In the genomic region with DNA sequence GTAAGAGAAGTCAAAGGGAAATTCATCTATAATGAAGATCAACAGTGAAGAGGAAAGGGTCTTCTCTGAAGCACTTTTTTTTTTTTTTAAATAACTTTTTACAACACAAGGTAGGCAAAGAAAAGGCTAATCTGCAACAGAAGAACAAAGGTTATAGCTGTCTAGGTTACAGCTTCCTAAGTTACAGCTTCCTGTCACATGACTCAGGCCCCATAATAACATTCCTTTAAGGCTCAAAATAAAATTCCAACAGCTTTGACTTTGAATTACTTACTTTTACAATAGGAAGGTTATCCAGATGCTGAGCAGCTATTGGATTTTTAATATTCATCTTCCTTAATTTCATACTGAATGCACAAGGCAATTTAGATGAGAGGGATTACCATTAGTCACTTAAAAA, we compare ENCODE assay signal across 1 cellular context.
A peak's percentile ranks its signal among the peaks of the same experiment; 100 is the strongest.
TF ChIP-seq lines count a peak whose summit lies in the region.

No MANE protein-coding gene starts in this region.

TF ChIP-seq in IMR-90, 13 proteins besides CTCF, POLR2A, EP300 and RAD21:
- TF ChIP-seq BHLHE40 (IDR thresholded peaks at IDR 0.05; ENCODE audit: low read depth, low read length) (no peak), MXI1 (IDR thresholded peaks at IDR 0.05; ENCODE audit: borderline replicate concordance, low read depth, low read length) (no peak), MAZ (IDR thresholded peaks at IDR 0.05; ENCODE audit: borderline replicate concordance, low read depth, low read length) (no peak), CHD1 (IDR thresholded peaks at IDR 0.05; ENCODE audit: low read depth, low read length) (no peak), RFX5 (IDR thresholded peaks at IDR 0.05; ENCODE audit: low read depth, low read length) (no peak), FOS (IDR thresholded peaks at IDR 0.05; ENCODE audit: low read depth, low read length) (no peak), MAFK (IDR thresholded peaks at IDR 0.05; ENCODE audit: low read depth, low read length) (no peak)
- TF ChIP-seq, protein P1, sequence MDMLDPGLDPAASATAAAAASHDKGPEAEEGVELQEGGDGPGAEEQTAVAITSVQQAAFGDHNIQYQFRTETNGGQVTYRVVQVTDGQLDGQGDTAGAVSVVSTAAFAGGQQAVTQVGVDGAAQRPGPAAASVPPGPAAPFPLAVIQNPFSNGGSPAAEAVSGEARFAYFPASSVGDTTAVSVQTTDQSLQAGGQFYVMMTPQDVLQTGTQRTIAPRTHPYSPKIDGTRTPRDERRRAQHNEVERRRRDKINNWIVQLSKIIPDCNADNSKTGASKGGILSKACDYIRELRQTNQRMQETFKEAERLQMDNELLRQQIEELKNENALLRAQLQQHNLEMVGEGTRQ (IDR thresholded peaks at IDR 0.05; ENCODE audit: low read depth, low read length), result peak; percentile 78
